ENCODE assay signal across 18 cellular contexts in genomic region chr11:64769283-64769682, GRCh38. TPM values are rescaled to one million over a fixed set of nuclear protein-coding genes. Genes with fewer than 3 reads are reported as not detected.
DNase-seq lines count a peak whose midpoint lies in the region; ATAC-seq, FAIRE-seq and TF ChIP-seq lines count a peak whose summit lies in the region.
"Had no signal": no experiment of that assay in that cellular context is flagged by ENCODE, and none has a peak within 500 bp of the region (broad histone marks: within the 10 kb centered on the region; RNA-seq: fewer than 3 reads in every experiment).

No MANE protein-coding gene starts in this region.

- H3K4me2 ChIP-seq in GM23338 (no peak overlapping the region), K562 (ENCODE audit: insufficient read depth, low read length) (no peak overlapping the region)
- H3K4me2 ChIP-seq: KMS-11 had no signal

- no TSS peak for BruUV-seq in K562 (replicated peaks; lab: Mats Ljungman, UMichigan)

- POLR2A ChIA-PET in K562 (lab: Yijun Ruan, JAX) = interaction anchor here (0.5 to 10.8 kb wide), 3 partner anchors 6 to 15 kb away, joined by 4 to 168 read pairs (median 8); partner anchors contain the start of genes PYGM and SF1

- H2AFZ ChIP-seq in GM23338 (no peak overlapping the region), K562 (ENCODE audit: low read depth, low read length) (no peak overlapping the region)

- TF ChIP-seq CTCF in GM23338 (conservative IDR thresholded peaks at IDR 0.05; ENCODE audit: low read depth in 2 of 2) (no peak), K562 (IDR thresholded peaks at IDR 0.05 in 2 of 3, conservative IDR thresholded peaks at IDR 0.05 in 1 of 3; ENCODE audit: insufficient read depth in 2 of 3, low read depth in 1 of 3, low read length in 3 of 3) (no peak), neutrophil (IDR thresholded peaks at IDR 0.05) (no peak)

- H4K20me1 ChIP-seq in GM23338 (replicated peaks; ENCODE audit: insufficient read depth) = peaks cover 74% of the 10 kb centered on the region
- H4K20me1 ChIP-seq in K562 (replicated peaks; ENCODE audit: control insufficient read depth, insufficient read depth, low read length) = peaks cover 60% of the 10 kb centered on the region

- H3K27ac ChIP-seq in GM23338 (ENCODE audit: low read depth) (peak overlapping the region; percentile 74), K562 (ENCODE audit: extremely low read depth, low read depth, low read length) (no peak overlapping the region), neutrophil (peak overlapping the region; percentile 99)
- H3K27ac ChIP-seq: epithelial cell of prostate, KMS-11, RWPE1 had no signal

- CTCF ChIA-PET in K562 (lab: Yijun Ruan, JAX; ENCODE audit: low intra/inter-chr PET ratio) = no interaction called here

- no peak for DNase-seq in activated CD4-positive, alpha-beta T cell treated with anti-CD3 and anti-CD28 coated beads, Interleukin-2, amount 10 ng/mL, durations not matched to agents 24 days and 14 days
- no peak for DNase-seq in activated CD4-positive, alpha-beta T cell treated with anti-CD3 and anti-CD28 coated beads, Interleukin-2, amount 50 U/mL, for 48 hours
- DNase-seq in GM23338 (ENCODE audit: low spot score) = no peak
- DNase-seq in K562 (ENCODE audit: extremely low read depth in 1 of 4, low spot score in 3 of 4) = no peak
- DNase-seq in HuH-7.5 (ENCODE audit: low spot score) = no peak
- DNase-seq in stimulated activated naive CD4-positive, alpha-beta T cell (lab: John Stamatoyannopoulos, UW) = no peak
- DNase-seq: NCI-H1105; NK-92 treated with Interleukin-12 subunit alpha and Interleukin-12 subunit beta, amount 100 ng/mL, for 24 hours; stimulated activated CD4-positive, alpha-beta T cell treated with anti-CD3 and anti-CD28 coated beads, Interleukin-12 subunit alpha, Interleukin-12 subunit beta, amount 100 ng/mL, for 4 hours; stimulated activated naive CD8-positive, alpha-beta T cell treated with anti-CD3 and anti-CD28 coated beads, Interleukin-15, Interleukin-2, amounts not matched to agents 100 U/mL and 50 U/mL, for 24 hours had no signal

- TF ChIP-seq POLR2A in K562 (conservative IDR thresholded peaks at IDR 0.05) = peak; percentile 43; the same call in 1 of the 2 replicates

- no peak overlapping the region for H3K9ac ChIP-seq in K562 (ENCODE audit: insufficient read depth in 1 of 2, low read depth in 2 of 2, low read length in 2 of 2)
- H3K9ac ChIP-seq: KMS-11 had no signal

- H3K9me3 ChIP-seq in K562 (replicated peaks; ENCODE audit: control insufficient read depth, insufficient read depth, low read depth, low read length) = no peaks in the 10 kb centered on the region
- H3K9me3 ChIP-seq in neutrophil = peaks cover 6% of the 10 kb centered on the region

- peak overlapping the region; percentile 4 for H3K4me3 Mint-ChIP-seq in activated CD4-positive, alpha-beta T cell treated with anti-CD3 and anti-CD28 coated beads, Interleukin-2, amount 10 ng/mL, durations not matched to agents 24 days and 14 days
- no peak overlapping the region; the same call in 2 of the 3 replicates for H3K4me3 Mint-ChIP-seq in GM23338

- H3K79me2 ChIP-seq in GM23338 (replicated peaks; ENCODE audit: insufficient read depth) (peaks cover 62% of the 10 kb centered on the region), K562 (ENCODE audit: control insufficient read depth, insufficient read depth, low read length) (peaks cover 70% of the 10 kb centered on the region)

- no peak for TF ChIP-seq RAD21 in K562 (CRISPR knock-in tag; conservative IDR thresholded peaks at IDR 0.05 in 1 of 2, IDR thresholded peaks at IDR 0.05 in 1 of 2)

- no peak for FAIRE-seq in K562 (lab: Jason Lieb, UNC)
- FAIRE-seq: astrocyte, colon had no signal

- intact Hi-C loops in activated CD4-positive, alpha-beta T cell treated with anti-CD3 and anti-CD28 coated beads, Interleukin-2, amount 10 ng/mL, durations not matched to agents 24 days and 14 days (cut with micrococcal nuclease) = no loop called here
- intact Hi-C loops in K562 (cut with micrococcal nuclease) = no loop called here

- no peaks in the 10 kb centered on the region for H3K27me3 ChIP-seq in GM23338 (ENCODE audit: insufficient read depth)
- no peaks in the 10 kb centered on the region for H3K27me3 ChIP-seq in K562 (ENCODE audit: control insufficient read depth in 2 of 2, insufficient read depth in 2 of 2, low read length in 2 of 2)
- no peaks in the 10 kb centered on the region for H3K27me3 ChIP-seq in neutrophil

- H3K36me3 ChIP-seq in GM23338 (ENCODE audit: insufficient read depth) (peaks cover 82% of the 10 kb centered on the region), K562 (ENCODE audit: control insufficient read depth, insufficient read depth, low read length) (peaks cover 98% of the 10 kb centered on the region), neutrophil (peaks cover 97% of the 10 kb centered on the region)

- H3K36me3 Mint-ChIP-seq in activated CD4-positive, alpha-beta T cell treated with anti-CD3 and anti-CD28 coated beads, Interleukin-2, amount 10 ng/mL, durations not matched to agents 24 days and 14 days (ENCODE audit: low read depth) = peaks cover 91% of the 10 kb centered on the region
- H3K36me3 Mint-ChIP-seq in GM23338 (ENCODE audit: low read depth) = peaks cover 97% of the 10 kb centered on the region

- TF ChIP-seq EP300 in K562 (IDR thresholded peaks at IDR 0.05; ENCODE audit: low read length) = no peak

- peaks cover 78% of the 10 kb centered on the region for H3F3A ChIP-seq in GM23338 (replicated peaks; ENCODE audit: low read depth)

- WGBS in K562 (ENCODE audit: insufficient coverage, low coverage, missing lambda C conversion rate) = 89% methylated on average over 6 of the region's 6 CpGs

- in situ Hi-C loops in K562 (cut with MboI) = no loop called here

- ATAC-seq in GM23338 = no peak
- no peak for ATAC-seq in K562
- ATAC-seq in GM18511 (IDR thresholded peaks at IDR 0.05; ENCODE audit: unreplicated experiment) = no peak
- ATAC-seq: stimulated activated naive CD8-positive, alpha-beta T cell treated with anti-CD3 and anti-CD28 coated beads, Interleukin-15, Interleukin-2, amounts not matched to agents 100 U/mL and 50 U/mL, for 24 hours had no signal

- no peak overlapping the region for H3K4me3 ChIP-seq in GM23338
- no peak overlapping the region for H3K4me3 ChIP-seq in K562
- no peak overlapping the region for H3K4me3 ChIP-seq in neutrophil (ENCODE audit: low read depth in 1 of 2, low read length in 1 of 2)

- H3K4me1 ChIP-seq in GM23338 (ENCODE audit: insufficient read depth) (peaks cover 15% of the 10 kb centered on the region), K562 (replicated peaks in 1 of 2; ENCODE audit: control insufficient read depth in 2 of 2, insufficient read depth in 2 of 2, low read length in 2 of 2) (peaks cover 0 to 18% of the 10 kb centered on the region in 2 experiments; a peak in 3 of 5 replicates), neutrophil (ENCODE audit: control insufficient read depth in 1 of 2, insufficient read depth in 1 of 2, low read depth in 1 of 2, low read length in 1 of 2) (peaks cover 52 to 53% of the 10 kb centered on the region in 2 experiments)

- no peaks in the 10 kb centered on the region for H3K9me2 ChIP-seq in GM23338 (ENCODE audit: insufficient read depth)

- peak overlapping the region; percentile 26 for H3K27ac Mint-ChIP-seq in activated CD4-positive, alpha-beta T cell treated with anti-CD3 and anti-CD28 coated beads, Interleukin-2, amount 10 ng/mL, durations not matched to agents 24 days and 14 days
- H3K27ac Mint-ChIP-seq in GM23338 = no peak overlapping the region; the same call in 1 of the 2 replicates

- no peaks in the 10 kb centered on the region for H3K27me3 Mint-ChIP-seq in activated CD4-positive, alpha-beta T cell treated with anti-CD3 and anti-CD28 coated beads, Interleukin-2, amount 10 ng/mL, durations not matched to agents 24 days and 14 days
- H3K27me3 Mint-ChIP-seq in GM23338 (ENCODE audit: insufficient read depth, low read depth, poor library complexity) = peaks cover 28% of the 10 kb centered on the region

- peaks cover 68% of the 10 kb centered on the region for H3K4me1 Mint-ChIP-seq in activated CD4-positive, alpha-beta T cell treated with anti-CD3 and anti-CD28 coated beads, Interleukin-2, amount 10 ng/mL, durations not matched to agents 24 days and 14 days
- H3K4me1 Mint-ChIP-seq in GM23338 = peaks cover 42% of the 10 kb centered on the region

- H3K9me1 ChIP-seq in K562 (ENCODE audit: control insufficient read depth, insufficient read depth, low read length) = peaks cover 5% of the 10 kb centered on the region

- no peaks in the 10 kb centered on the region for H3K9me3 Mint-ChIP-seq in activated CD4-positive, alpha-beta T cell treated with anti-CD3 and anti-CD28 coated beads, Interleukin-2, amount 10 ng/mL, durations not matched to agents 24 days and 14 days
- no peaks in the 10 kb centered on the region for H3K9me3 Mint-ChIP-seq in GM23338

RNA-seq across cellular contexts. Expression of gene SF1, which starts 9.1 kb away (rescaled TPM):
- total RNA-seq in activated CD4-positive, alpha-beta T cell treated with anti-CD3 and anti-CD28 coated beads, Interleukin-2, amount 10 ng/mL, durations not matched to agents 24 days and 14 days = 522 and 525 TPM in 2 replicates
- 235 and 252 TPM in 2 replicates for total RNA-seq in GM23338 (2014; rRNA removed; shearing (Covaris generic))
- polyA plus RNA-seq in GM23338 (2016; fragmentation: Nextera tagmentation; extraction: Ambion mirVana) (76.9 and 82.9 TPM in 2 replicates), K562 (2011; rRNA removed) (64.3 and 88.2 TPM in 2 replicates), K562 (2014; fragmentation: Illumina TruSeq; extraction: Trizol) (207 and 244 TPM in 2 replicates), K562 (2014; fragmentation: Nextera tagmentation; extraction: Ambion mirVana) (10 to 100 TPM; 13.1 to 14.0 TPM), K562 (2014; rRNA removed) (123 and 131 TPM in 2 replicates)
- 535 and 698 TPM in 2 replicates for total RNA-seq in K562 (2011; cell fraction: chromatin; rRNA removed; ENCODE audit: low replicate concordance)
- total RNA-seq in K562 (2011; cell fraction: nucleolus; rRNA removed) = 252 and 253 TPM in 2 replicates
- total RNA-seq in K562 (2011; cell fraction: nucleoplasm; rRNA removed) = 451 and 617 TPM in 2 replicates
- total RNA-seq in K562 (2014; rRNA removed) (141 and 158 TPM in 2 replicates), K562 (2014; rRNA removed; fragmentation: Illumina TruSeq; extraction: Trizol) (111 and 122 TPM in 2 replicates), K562 (2015; rRNA removed; fragmentation: Illumina TruSeq; extraction: Trizol) (78.3 and 84.0 TPM in 2 replicates), K562 (2021) (295 and 334 TPM in 2 replicates)
- polyA plus RNA-seq in K562 (2011; cell fraction: cytosol; rRNA removed) = 38.0 and 43.0 TPM in 2 replicates
- 224 and 275 TPM in 2 replicates for polyA plus RNA-seq in K562 (2011; cell fraction: nucleus; rRNA removed)
- polyA plus RNA-seq in K562 (2012) = 197 and 225 TPM in 2 replicates
- 94.0 and 130 TPM in 2 replicates for polyA minus RNA-seq in K562 (2011; rRNA and poly(A)+ RNA removed)
- polyA minus RNA-seq in K562 (2011; cell fraction: cytosol; rRNA and poly(A)+ RNA removed) = 61.7 and 83.6 TPM in 2 replicates
- polyA minus RNA-seq in K562 (2011; cell fraction: nucleus; rRNA and poly(A)+ RNA removed) = 141 and 236 TPM in 2 replicates

RNA-seq across cellular contexts. Expression of gene PYGM, which starts 9.5 kb away (rescaled TPM):
- 2.4 and 3.1 TPM in 2 replicates for total RNA-seq in activated CD4-positive, alpha-beta T cell treated with anti-CD3 and anti-CD28 coated beads, Interleukin-2, amount 10 ng/mL, durations not matched to agents 24 days and 14 days
- total RNA-seq in GM23338 (2014; rRNA removed; shearing (Covaris generic)) = 3.9 and 4.4 TPM in 2 replicates
- 1.5 and 2.8 TPM in 2 replicates for polyA plus RNA-seq in GM23338 (2016; fragmentation: Nextera tagmentation; extraction: Ambion mirVana)
- total RNA-seq in K562 (2011; cell fraction: chromatin; rRNA removed; ENCODE audit: low replicate concordance) = 3.2 and 8.8 TPM in 2 replicates
- total RNA-seq in K562 (2011; cell fraction: nucleolus; rRNA removed) = 2.1 and 2.3 TPM in 2 replicates
- 2.2 and 2.8 TPM in 2 replicates for total RNA-seq in K562 (2011; cell fraction: nucleoplasm; rRNA removed)
- total RNA-seq in K562 (2014; rRNA removed) = 0.65 and 1.5 TPM in 2 replicates
- 0.29 and 0.32 TPM in 2 replicates for total RNA-seq in K562 (2014; rRNA removed; fragmentation: Illumina TruSeq; extraction: Trizol)
- total RNA-seq in K562 (2015; rRNA removed; fragmentation: Illumina TruSeq; extraction: Trizol) = 0.33 and 0.60 TPM in 2 replicates
- total RNA-seq in K562 (2021) = 0.69 and 1.2 TPM in 2 replicates
- polyA plus RNA-seq in K562 (2011; rRNA removed) = 0.72 and 1.2 TPM in 2 replicates
- 0.59 and 1.3 TPM in 2 replicates for polyA plus RNA-seq in K562 (2011; cell fraction: cytosol; rRNA removed)
- polyA plus RNA-seq in K562 (2011; cell fraction: nucleus; rRNA removed) = 1.7 and 3.2 TPM in 2 replicates
- polyA plus RNA-seq in K562 (2012) = 0.68 and 0.82 TPM in 2 replicates
- 0.76 and 0.87 TPM in 2 replicates for polyA plus RNA-seq in K562 (2014; fragmentation: Illumina TruSeq; extraction: Trizol)
- polyA plus RNA-seq in K562 (2014; fragmentation: Nextera tagmentation; extraction: Ambion mirVana) = under 1 TPM; 0.07 to 0.11 TPM
- polyA plus RNA-seq in K562 (2014; rRNA removed) = 0.55 and 0.68 TPM in 2 replicates
- polyA minus RNA-seq in K562 (2011; rRNA and poly(A)+ RNA removed) = 0.42 and 0.53 TPM in 2 replicates
- polyA minus RNA-seq in K562 (2011; cell fraction: cytosol; rRNA and poly(A)+ RNA removed) = 2.1 and 3.9 TPM in 2 replicates
- polyA minus RNA-seq in K562 (2011; cell fraction: nucleus; rRNA and poly(A)+ RNA removed) = 0.78 and 2.2 TPM in 2 replicates
- total RNA-seq: Daoy had no signal

RNA-seq across cellular contexts. Expression of gene RASGRP2, which starts 25.3 kb away (rescaled TPM):
- 13.4 and 14.5 TPM in 2 replicates for total RNA-seq in activated CD4-positive, alpha-beta T cell treated with anti-CD3 and anti-CD28 coated beads, Interleukin-2, amount 10 ng/mL, durations not matched to agents 24 days and 14 days
- total RNA-seq in GM23338 (2014; rRNA removed; shearing (Covaris generic)) = 30.1 and 34.4 TPM in 2 replicates
- polyA plus RNA-seq in GM23338 (2016; fragmentation: Nextera tagmentation; extraction: Ambion mirVana) (50.4 and 60.5 TPM in 2 replicates), K562 (2011; rRNA removed) (15.7 and 16.6 TPM in 2 replicates), K562 (2014; fragmentation: Illumina TruSeq; extraction: Trizol) (5.5 and 6.3 TPM in 2 replicates), K562 (2014; fragmentation: Nextera tagmentation; extraction: Ambion mirVana) (1 to 10 TPM in 1 of 2 experiments, under 1 TPM in 1; 0.87 to 1.1 TPM), K562 (2014; rRNA removed) (15.8 and 22.7 TPM in 2 replicates)
- 26.8 and 84.8 TPM in 2 replicates for total RNA-seq in K562 (2011; cell fraction: chromatin; rRNA removed; ENCODE audit: low replicate concordance)
- 33.2 and 45.9 TPM in 2 replicates for total RNA-seq in K562 (2011; cell fraction: nucleolus; rRNA removed)
- total RNA-seq in K562 (2011; cell fraction: nucleoplasm; rRNA removed) = 30.1 and 31.5 TPM in 2 replicates
- total RNA-seq in K562 (2014; rRNA removed) (10.8 and 12.3 TPM in 2 replicates), K562 (2014; rRNA removed; fragmentation: Illumina TruSeq; extraction: Trizol) (4.2 and 5.3 TPM in 2 replicates), K562 (2015; rRNA removed; fragmentation: Illumina TruSeq; extraction: Trizol) (4.1 and 5.0 TPM in 2 replicates), K562 (2021) (14.6 and 15.8 TPM in 2 replicates)
- 13.8 and 38.4 TPM in 2 replicates for polyA plus RNA-seq in K562 (2011; cell fraction: cytosol; rRNA removed)
- 53.6 and 109 TPM in 2 replicates for polyA plus RNA-seq in K562 (2011; cell fraction: nucleus; rRNA removed)
- polyA plus RNA-seq in K562 (2012) = 19.5 and 23.1 TPM in 2 replicates
- polyA minus RNA-seq in K562 (2011; rRNA and poly(A)+ RNA removed) = 3.7 and 10.1 TPM in 2 replicates
- 12.1 and 13.2 TPM in 2 replicates for polyA minus RNA-seq in K562 (2011; cell fraction: cytosol; rRNA and poly(A)+ RNA removed)
- 16.0 and 20.5 TPM in 2 replicates for polyA minus RNA-seq in K562 (2011; cell fraction: nucleus; rRNA and poly(A)+ RNA removed)
- total RNA-seq: Daoy had no signal

RNA-seq across cellular contexts. Expression of gene MAP4K2, which starts 33.7 kb away (rescaled TPM):
- 63.5 and 67.3 TPM in 2 replicates for total RNA-seq in activated CD4-positive, alpha-beta T cell treated with anti-CD3 and anti-CD28 coated beads, Interleukin-2, amount 10 ng/mL, durations not matched to agents 24 days and 14 days
- 32.3 and 42.6 TPM in 2 replicates for total RNA-seq in GM23338 (2014; rRNA removed; shearing (Covaris generic))
- polyA plus RNA-seq in GM23338 (2016; fragmentation: Nextera tagmentation; extraction: Ambion mirVana) = 9.9 and 11.2 TPM in 2 replicates
- 11.3 and 40.1 TPM in 2 replicates for total RNA-seq in K562 (2011; cell fraction: chromatin; rRNA removed; ENCODE audit: low replicate concordance)
- 20.5 and 22.5 TPM in 2 replicates for total RNA-seq in K562 (2011; cell fraction: nucleolus; rRNA removed)
- 7.3 and 11.7 TPM in 2 replicates for total RNA-seq in K562 (2011; cell fraction: nucleoplasm; rRNA removed)
- 9.6 and 13.7 TPM in 2 replicates for total RNA-seq in K562 (2014; rRNA removed)
- total RNA-seq in K562 (2014; rRNA removed; fragmentation: Illumina TruSeq; extraction: Trizol) = 3.4 and 4.9 TPM in 2 replicates
- total RNA-seq in K562 (2015; rRNA removed; fragmentation: Illumina TruSeq; extraction: Trizol) = 7.0 and 8.5 TPM in 2 replicates
- 13.9 and 14.5 TPM in 2 replicates for total RNA-seq in K562 (2021)
- 7.3 and 11.2 TPM in 2 replicates for polyA plus RNA-seq in K562 (2011; rRNA removed)
- polyA plus RNA-seq in K562 (2011; cell fraction: cytosol; rRNA removed) = 11.2 and 14.4 TPM in 2 replicates
- 40.2 and 43.0 TPM in 2 replicates for polyA plus RNA-seq in K562 (2011; cell fraction: nucleus; rRNA removed)
- 9.6 and 14.0 TPM in 2 replicates for polyA plus RNA-seq in K562 (2012)
- 8.5 and 12.2 TPM in 2 replicates for polyA plus RNA-seq in K562 (2014; fragmentation: Illumina TruSeq; extraction: Trizol)
- under 1 TPM; 0.13 to 0.39 TPM for polyA plus RNA-seq in K562 (2014; fragmentation: Nextera tagmentation; extraction: Ambion mirVana)
- 10.5 and 11.6 TPM in 2 replicates for polyA plus RNA-seq in K562 (2014; rRNA removed)
- 5.1 and 6.7 TPM in 2 replicates for polyA minus RNA-seq in K562 (2011; rRNA and poly(A)+ RNA removed)
- 8.8 and 11.1 TPM in 2 replicates for polyA minus RNA-seq in K562 (2011; cell fraction: cytosol; rRNA and poly(A)+ RNA removed)
- 5.8 and 12.4 TPM in 2 replicates for polyA minus RNA-seq in K562 (2011; cell fraction: nucleus; rRNA and poly(A)+ RNA removed)

RNA-seq across cellular contexts. Expression of gene MEN1, which starts 41.1 kb away (rescaled TPM):
- total RNA-seq in activated CD4-positive, alpha-beta T cell treated with anti-CD3 and anti-CD28 coated beads, Interleukin-2, amount 10 ng/mL, durations not matched to agents 24 days and 14 days = 36.7 and 39.1 TPM in 2 replicates
- total RNA-seq in GM23338 (2014; rRNA removed; shearing (Covaris generic)) = 38.9 and 45.2 TPM in 2 replicates
- polyA plus RNA-seq in GM23338 (2016; fragmentation: Nextera tagmentation; extraction: Ambion mirVana) = 27.2 and 31.6 TPM in 2 replicates
- 33.3 and 80.8 TPM in 2 replicates for total RNA-seq in K562 (2011; cell fraction: chromatin; rRNA removed; ENCODE audit: low replicate concordance)
- total RNA-seq in K562 (2011; cell fraction: nucleolus; rRNA removed) = 78.7 and 86.4 TPM in 2 replicates
- 51.5 and 54.8 TPM in 2 replicates for total RNA-seq in K562 (2011; cell fraction: nucleoplasm; rRNA removed)
- total RNA-seq in K562 (2014; rRNA removed) = 24.3 and 29.4 TPM in 2 replicates
- 6.3 and 7.3 TPM in 2 replicates for total RNA-seq in K562 (2014; rRNA removed; fragmentation: Illumina TruSeq; extraction: Trizol)
- 12.3 and 15.0 TPM in 2 replicates for total RNA-seq in K562 (2015; rRNA removed; fragmentation: Illumina TruSeq; extraction: Trizol)
- 55.7 and 57.2 TPM in 2 replicates for total RNA-seq in K562 (2021)
- polyA plus RNA-seq in K562 (2011; rRNA removed) = 19.3 and 34.7 TPM in 2 replicates
- 22.5 and 54.7 TPM in 2 replicates for polyA plus RNA-seq in K562 (2011; cell fraction: cytosol; rRNA removed)
- polyA plus RNA-seq in K562 (2011; cell fraction: nucleus; rRNA removed) = 88.7 and 149 TPM in 2 replicates
- 41.1 and 44.4 TPM in 2 replicates for polyA plus RNA-seq in K562 (2012)
- 42.7 and 48.3 TPM in 2 replicates for polyA plus RNA-seq in K562 (2014; fragmentation: Illumina TruSeq; extraction: Trizol)
- 1 to 10 TPM; 3.4 to 3.9 TPM for polyA plus RNA-seq in K562 (2014; fragmentation: Nextera tagmentation; extraction: Ambion mirVana)
- 40.5 and 42.5 TPM in 2 replicates for polyA plus RNA-seq in K562 (2014; rRNA removed)
- polyA minus RNA-seq in K562 (2011; rRNA and poly(A)+ RNA removed) = 6.3 and 9.1 TPM in 2 replicates
- 24.1 and 29.2 TPM in 2 replicates for polyA minus RNA-seq in K562 (2011; cell fraction: cytosol; rRNA and poly(A)+ RNA removed)
- polyA minus RNA-seq in K562 (2011; cell fraction: nucleus; rRNA and poly(A)+ RNA removed) = 19.9 and 21.0 TPM in 2 replicates
